In the genomic region with DNA sequence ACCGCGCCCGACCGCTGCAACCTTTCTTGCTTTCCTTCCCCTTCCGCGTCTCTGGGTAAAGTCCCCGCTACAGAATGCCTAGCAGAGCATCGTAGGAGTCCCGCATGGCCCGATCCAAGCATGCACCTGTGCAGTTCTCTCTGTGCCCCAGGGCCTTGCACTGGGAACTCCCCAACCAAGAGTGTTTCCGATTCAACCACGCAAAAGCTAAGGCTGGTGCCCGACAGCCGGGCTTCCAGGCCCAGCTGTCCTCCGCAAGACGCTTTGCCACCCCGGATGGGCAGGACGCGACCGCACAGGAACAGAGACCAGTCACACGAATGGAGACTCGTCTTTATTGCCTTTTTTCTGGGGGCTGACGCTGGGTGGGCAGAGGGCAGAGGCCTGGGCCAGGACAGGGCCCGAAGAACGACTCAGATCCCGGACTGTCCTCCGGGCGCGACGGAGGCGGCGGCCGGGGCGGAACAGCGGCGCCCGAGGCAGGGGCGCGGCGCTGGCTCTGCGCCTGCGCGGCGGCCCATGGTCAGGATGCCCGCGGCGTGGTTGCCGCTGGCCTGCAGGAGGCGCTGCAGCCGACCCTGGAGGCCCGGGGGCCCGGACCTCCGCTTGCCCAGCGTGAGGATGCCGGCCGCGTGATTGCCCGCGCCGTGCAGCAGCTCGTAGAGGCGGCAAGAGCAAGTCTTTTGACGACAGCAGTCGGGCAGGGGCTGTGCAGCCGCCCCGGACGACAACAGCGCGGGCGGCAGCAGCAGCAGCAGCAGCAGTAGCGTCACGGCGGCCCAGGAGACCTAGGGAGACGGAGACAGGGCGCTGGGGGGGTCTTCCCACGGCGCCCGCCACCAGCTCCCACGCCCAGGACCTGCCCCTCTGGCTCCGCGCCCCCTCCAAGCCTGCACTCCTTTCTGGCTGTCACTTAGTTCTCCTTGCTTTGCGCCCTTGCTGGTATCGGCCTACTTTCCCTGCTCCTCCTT, we compare ENCODE assay signal across 8 cellular contexts. TPM values are rescaled to one million over a fixed set of nuclear protein-coding genes. Genes with fewer than 3 reads are reported as not detected.
DNase-seq lines count a peak whose midpoint lies in the region; ATAC-seq and TF ChIP-seq lines count a peak whose summit lies in the region.

No MANE protein-coding gene starts in this region.

- peak; percentile 93 for TF ChIP-seq CTCF in GM12865 (IDR thresholded peaks at IDR 0.05; ENCODE audit: insufficient read depth, low read depth, low read length, missing control alignments)
- no peak for TF ChIP-seq CTCF in lower leg skin (IDR thresholded peaks at IDR 0.05)

- DNase-seq in GM12865 (ENCODE audit: low read depth) (peak; percentile 88), NCI-H2227 treated with DMSO at 0.1 percent for 48 hours (lab: John Stamatoyannopoulos, UW) (peak; percentile 67), dermis microvascular lymphatic vessel endothelial cell (ENCODE audit: low read depth in 2 of 2) (peak; percentile 36 to 72), lower leg skin (ENCODE audit: low spot score in 2 of 2) (peak in 1 of 2 donors; percentile 91)
- peak; percentile 86 for DNase-seq in activated CD4-positive, alpha-beta T cell treated with anti-CD3 and anti-CD28 coated beads for 48 hours
- peak; percentile 78 for DNase-seq in stimulated activated CD4-positive, alpha-beta T cell treated with anti-CD3 and anti-CD28 coated beads, Interleukin-4, amount 100 ng/mL, for 24 hours

- 5% methylated on average over 63 to 67 of the region's 83 CpGs for WGBS in lower leg skin, 2 donors

- no peak for TF ChIP-seq POLR2A in lower leg skin (IDR thresholded peaks at IDR 0.05)

- intact Hi-C loops in lower leg skin (cut with DNase I; ENCODE audit: low total_unique reads) = no loop called here

- ATAC-seq in HG02763 (IDR thresholded peaks at IDR 0.05; ENCODE audit: unreplicated experiment) = peak; percentile 67
- ATAC-seq in HG02571 (IDR thresholded peaks at IDR 0.05; ENCODE audit: unreplicated experiment) = no peak

- H3K4me3 ChIP-seq in GM12865 (ENCODE audit: low read depth, low read length) (peak overlapping the region; percentile 92), lower leg skin (ENCODE audit: low read depth, poor library complexity, severe bottlenecking) (peak overlapping the region; percentile 8)

RNA-seq across cellular contexts. Expression of gene HCRT, which starts 1.2 kb away (rescaled TPM):
- total RNA-seq in dermis microvascular lymphatic vessel endothelial cell = not detected in 2 replicates
- not detected for total RNA-seq in lower leg skin

RNA-seq across cellular contexts. Expression of gene KCNH4, which starts 3.1 kb away (rescaled TPM):
- under 0.01 and 0.13 TPM in 2 replicates for total RNA-seq in dermis microvascular lymphatic vessel endothelial cell
- total RNA-seq in lower leg skin = not detected

RNA-seq across cellular contexts. Expression of gene GHDC, which starts 10.3 kb away (rescaled TPM):
- total RNA-seq in dermis microvascular lymphatic vessel endothelial cell (12.1 and 27.6 TPM in 2 replicates), lower leg skin (10 to 100 TPM; 14.6 to 51.8 (median 20.7) TPM)

RNA-seq across cellular contexts. Expression of gene RAB5C, which starts 29.2 kb away (rescaled TPM):
- total RNA-seq in dermis microvascular lymphatic vessel endothelial cell = 69.6 and 135 TPM in 2 replicates
- total RNA-seq in lower leg skin = 100 to 1,000 TPM in 1 of 4 donors, 10 to 100 TPM in 3; 74.0 to 104 (median 87.4) TPM
